Comparison of ENCODE assay signal across 25 cellular contexts in the genomic region with DNA sequence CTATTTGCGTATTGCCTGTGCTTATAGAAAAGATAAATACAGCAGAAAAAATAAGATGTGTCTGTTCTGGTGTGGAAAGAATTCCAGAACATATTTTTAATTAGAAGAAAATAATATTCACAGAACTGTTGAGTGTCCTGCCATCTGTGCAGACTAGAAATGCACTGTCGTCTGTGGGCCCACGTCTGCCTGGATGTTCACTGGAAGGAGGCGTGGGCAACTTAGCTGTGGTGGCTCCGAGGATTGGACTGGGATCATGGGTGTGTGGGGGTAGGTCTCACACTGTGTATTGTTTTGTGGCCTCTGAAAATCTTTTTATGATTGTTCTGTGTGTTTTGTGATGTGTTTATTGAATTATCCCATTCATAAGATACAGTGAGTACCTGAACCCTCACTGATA.
A peak's percentile ranks its signal among the peaks of the same experiment; 100 is the strongest.
DNase-seq lines count a peak whose midpoint lies in the region; ATAC-seq, FAIRE-seq and TF ChIP-seq lines count a peak whose summit lies in the region.
"Had no signal": no experiment of that assay in that cellular context is flagged by ENCODE, and none has a peak within 500 bp of the region (broad histone marks: within the 10 kb centered on the region; RNA-seq: fewer than 3 reads in every experiment).

No MANE protein-coding gene starts in this region.

- H2BK12ac ChIP-seq in H1 (ENCODE audit: low read depth, low read length) = no peak overlapping the region

- H3K14ac ChIP-seq in H1 (ENCODE audit: insufficient read length) = no peak overlapping the region

- peaks cover 3 to 4% of the 10 kb centered on the region in 2 donors for H3K9me3 Mint-ChIP-seq in activated T-cell treated with anti-CD3 and anti-CD28 coated beads, Interleukin-2, amount 50 U/mL, for 72 hours
- peaks cover 4% of the 10 kb centered on the region for H3K9me3 Mint-ChIP-seq in stimulated activated effector memory CD8-positive, alpha-beta T cell treated with anti-CD3 and anti-CD28 coated beads, Interleukin-12 subunit alpha, Interleukin-12 subunit beta, amount 100 ng/mL, for 72 hours
- H3K9me3 Mint-ChIP-seq: CD4-positive, alpha-beta T cell; GM23338 had no signal

- no peaks in the 10 kb centered on the region for H3K27me3 Mint-ChIP-seq in activated T-cell treated with anti-CD3 and anti-CD28 coated beads, Interleukin-2, amount 50 U/mL, for 72 hours (ENCODE audit: low read depth)
- no peaks in the 10 kb centered on the region for H3K27me3 Mint-ChIP-seq in T-helper 17 cell
- H3K27me3 Mint-ChIP-seq: CD4-positive, alpha-beta T cell had no signal

- no peak overlapping the region for H3K18ac ChIP-seq in H1 (ENCODE audit: extremely low read depth, low read length)

- H3K56ac ChIP-seq in H1 (replicated peaks; ENCODE audit: insufficient read length, low read depth, low read length) = no peak overlapping the region

- no peak for TF ChIP-seq RAD21 in H1 (IDR thresholded peaks at IDR 0.05 in 1 of 2, conservative IDR thresholded peaks at IDR 0.05 in 1 of 2; ENCODE audit: low read depth in 2 of 2, low read length in 2 of 2)

- H3K4me1 Mint-ChIP-seq in activated T-cell treated with anti-CD3 and anti-CD28 coated beads, Interleukin-2, amount 50 U/mL, for 72 hours (ENCODE audit: low read depth) = peaks cover 7% of the 10 kb centered on the region
- H3K4me1 Mint-ChIP-seq in T-helper 17 cell = peaks cover 18% of the 10 kb centered on the region
- peaks cover 17% of the 10 kb centered on the region for H3K4me1 Mint-ChIP-seq in stimulated activated effector memory CD8-positive, alpha-beta T cell treated with anti-CD3 and anti-CD28 coated beads, Interleukin-12 subunit alpha, Interleukin-12 subunit beta, amount 100 ng/mL, for 72 hours
- H3K4me1 Mint-ChIP-seq: CD14-positive monocyte, GM23338 had no signal

- no peaks in the 10 kb centered on the region for H3K23me2 ChIP-seq in H1 (ENCODE audit: low read depth, low read length)

- H4K20me1 ChIP-seq in H1 (replicated peaks in 1 of 2; ENCODE audit: control insufficient read depth in 1 of 2, insufficient read depth in 2 of 2, low read length in 2 of 2) = peaks cover 2 to 3% of the 10 kb centered on the region in 2 experiments
- H4K20me1 ChIP-seq in Karpas-422 (ENCODE audit: insufficient read depth, low read depth, low read length) = no peaks in the 10 kb centered on the region

- H3K27me3 ChIP-seq in H1 (replicated peaks in 1 of 4; ENCODE audit: control insufficient read depth in 3 of 4, extremely low read depth in 1 of 4, insufficient read depth in 3 of 4, low read length in 3 of 4) = no peaks in the 10 kb centered on the region
- no peaks in the 10 kb centered on the region for H3K27me3 ChIP-seq in small intestine (ENCODE audit: control insufficient read depth in 2 of 2, insufficient read depth in 2 of 2, low read length in 2 of 2)
- H3K27me3 ChIP-seq in adrenal gland = no peaks in the 10 kb centered on the region
- no peaks in the 10 kb centered on the region for H3K27me3 ChIP-seq in Karpas-422 (ENCODE audit: low read length)
- H3K27me3 ChIP-seq: BE2C; BLaER1 treated with 17β-estradiol and CSF1 and Interleukin-3, amounts not matched to agents 10 nM and 100 nM had no signal

- POLR2A ChIA-PET in H1 (lab: Charles Lee; ENCODE audit: partially characterized antibody) = no interaction called here

- intact Hi-C loops in adrenal gland (cut with DNase I) = no loop called here

- H2BK15ac ChIP-seq in H1 (ENCODE audit: low read length) = no peak overlapping the region

- FAIRE-seq in H1 (lab: Jason Lieb, UNC) = no peak
- FAIRE-seq in small intestine (lab: Jason Lieb, UNC) = no peak
- FAIRE-seq: A204.1, D721Med, GM12892, H54 had no signal

- no peak overlapping the region for H2AK5ac ChIP-seq in H1 (ENCODE audit: low read depth, low read length)

- H3K4me1 ChIP-seq in H1 (replicated peaks in 1 of 4; ENCODE audit: control insufficient read depth in 3 of 4, insufficient read depth in 4 of 4, low read length in 3 of 4) = no peaks in the 10 kb centered on the region
- no peaks in the 10 kb centered on the region for H3K4me1 ChIP-seq in small intestine (ENCODE audit: control insufficient read depth in 2 of 2, insufficient read depth in 1 of 2, low read depth in 1 of 2, low read length in 1 of 2)
- H3K4me1 ChIP-seq in adrenal gland (replicated peaks in 1 of 2) = peaks cover 0 to 16% of the 10 kb centered on the region in 2 donors
- H3K4me1 ChIP-seq in Karpas-422 (ENCODE audit: low read length) = no peaks in the 10 kb centered on the region
- H3K4me1 ChIP-seq: BE2C, HAP-1 had no signal

- no peaks in the 10 kb centered on the region for H3K9me3 ChIP-seq in T-helper 17 cell (ENCODE audit: control insufficient read depth, low read length, poor library complexity, severe bottlenecking)
- no peaks in the 10 kb centered on the region for H3K9me3 ChIP-seq in H1 (ENCODE audit: insufficient read depth in 2 of 2, low read depth in 1 of 2, low read length in 1 of 2)
- H3K9me3 ChIP-seq in small intestine (ENCODE audit: control insufficient read depth, low read depth) = no peaks in the 10 kb centered on the region
- H3K9me3 ChIP-seq in adrenal gland (replicated peaks in 1 of 3) = no peaks in the 10 kb centered on the region
- no peaks in the 10 kb centered on the region for H3K9me3 ChIP-seq in Karpas-422 (ENCODE audit: low read length)
- H3K9me3 ChIP-seq: BE2C, HAP-1 had no signal

- H2BK20ac ChIP-seq in H1 (ENCODE audit: low read length) = no peak overlapping the region

- no peak overlapping the region for H2BK120ac ChIP-seq in H1 (replicated peaks; ENCODE audit: low read depth, low read length)

- no peak overlapping the region for H4K5ac ChIP-seq in H1 (ENCODE audit: insufficient read length, low read depth, low read length)

- no peak overlapping the region for H2BK5ac ChIP-seq in H1 (ENCODE audit: low read depth, low read length)

- H3K4me3 Mint-ChIP-seq in activated T-cell treated with anti-CD3 and anti-CD28 coated beads, Interleukin-2, amount 50 U/mL, for 72 hours = no peak overlapping the region
- H3K4me3 Mint-ChIP-seq in T-helper 17 cell = no peak overlapping the region
- no peak overlapping the region for H3K4me3 Mint-ChIP-seq in stimulated activated effector memory CD8-positive, alpha-beta T cell treated with anti-CD3 and anti-CD28 coated beads, Interleukin-12 subunit alpha, Interleukin-12 subunit beta, amount 100 ng/mL, for 72 hours
- H3K4me3 Mint-ChIP-seq: CD14-positive monocyte; CD4-positive, alpha-beta T cell; CD8-positive, alpha-beta memory T cell; GM23338; HFFc6 had no signal

- H3K4me2 ChIP-seq in H1 (ENCODE audit: insufficient read depth in 1 of 2, low read depth in 2 of 2, low read length in 2 of 2) (no peak overlapping the region), Karpas-422 (ENCODE audit: low read depth, low read length, poor library complexity, severe bottlenecking) (no peak overlapping the region)
- H3K4me2 ChIP-seq: BLaER1 treated with 17β-estradiol and CSF1 and Interleukin-3, amounts not matched to agents 10 nM and 100 nM; GM23338 had no signal

- H3K27ac ChIP-seq in H1 (ENCODE audit: low read depth, low read length) = no peak overlapping the region
- H3K27ac ChIP-seq in small intestine (ENCODE audit: low read depth in 1 of 2, low read length in 1 of 2) = no peak overlapping the region
- no peak overlapping the region for H3K27ac ChIP-seq in adrenal gland
- H3K27ac ChIP-seq in Karpas-422 (ENCODE audit: low read length) = no peak overlapping the region
- H3K27ac ChIP-seq: 22Rv1; BLaER1 treated with 17β-estradiol and CSF1 and Interleukin-3, amounts not matched to agents 10 nM and 100 nM had no signal

- no peak for TF ChIP-seq CTCF in H1 (IDR thresholded peaks at IDR 0.05; ENCODE audit: control extremely low read depth in 1 of 3, insufficient read depth in 1 of 3, low read depth in 1 of 3, low read length in 3 of 3)
- no peak for TF ChIP-seq CTCF in adrenal gland (IDR thresholded peaks at IDR 0.05)

- no peak overlapping the region for H4K91ac ChIP-seq in H1 (replicated peaks; ENCODE audit: insufficient read length, low read length)

- peaks cover 4% of the 10 kb centered on the region for H3K79me1 ChIP-seq in H1 (ENCODE audit: low read depth, low read length)

- H3K23ac ChIP-seq in H1 (ENCODE audit: insufficient read length) = no peak overlapping the region

- H3K4me3 ChIP-seq in H1 (ENCODE audit: extremely low read depth in 1 of 4, insufficient read depth in 2 of 4, low read depth in 3 of 4, low read length in 4 of 4) (no peak overlapping the region), small intestine (ENCODE audit: low read depth in 1 of 2, low read length in 2 of 2) (no peak overlapping the region), adrenal gland (no peak overlapping the region), Karpas-422 (ENCODE audit: low read length) (no peak overlapping the region)
- H3K4me3 ChIP-seq: BLaER1 treated with 17β-estradiol and CSF1 and Interleukin-3, amounts not matched to agents 10 nM and 100 nM; GM23338; HAP-1 had no signal

- H3K27ac Mint-ChIP-seq in activated T-cell treated with anti-CD3 and anti-CD28 coated beads, Interleukin-2, amount 50 U/mL, for 72 hours = peak overlapping the region; percentile 85
- H3K27ac Mint-ChIP-seq in T-helper 17 cell = peak overlapping the region; percentile 91
- peak overlapping the region; percentile 60 for H3K27ac Mint-ChIP-seq in stimulated activated effector memory CD8-positive, alpha-beta T cell treated with anti-CD3 and anti-CD28 coated beads, Interleukin-12 subunit alpha, Interleukin-12 subunit beta, amount 100 ng/mL, for 72 hours
- H3K27ac Mint-ChIP-seq: CD14-positive monocyte; CD4-positive, alpha-beta T cell; CD8-positive, alpha-beta memory T cell; HFFc6 had no signal

- no peak for DNase-seq in activated T-cell treated with anti-CD3 and anti-CD28 coated beads, Interleukin-2, amount 50 U/mL, for 72 hours
- DNase-seq in activated T-cell treated with anti-CD3 and anti-CD28 coated beads, Interleukin-2, amount 50 U/mL, for 1 hour = no peak
- no peak for DNase-seq in T-helper 17 cell
- no peak for DNase-seq in H1 (ENCODE audit: low read depth in 1 of 2, low spot score in 2 of 2)
- DNase-seq in stimulated activated effector memory CD8-positive, alpha-beta T cell treated with anti-CD3 and anti-CD28 coated beads, Interleukin-12 subunit alpha, Interleukin-12 subunit beta, amount 100 ng/mL, for 72 hours (ENCODE audit: low spot score in 2 of 2) = no peak
- no peak for DNase-seq in small intestine
- no peak for DNase-seq in adrenal gland
- no peak for DNase-seq in Karpas-422
- DNase-seq: BE2C; CD4-positive, alpha-beta T cell; CD8-positive, alpha-beta memory T cell; DMS 273 treated with DMSO at 0.1 percent for 48 hours; DMS53; DMS79 treated with DMSO at 0.1 percent for 48 hours; GF-D8; HFFc6 had no signal

- 92% methylated on average over 5 of the region's 5 CpGs; no CpG with 5 or more reads in 1 of the 2 experiments for WGBS in H1 (ENCODE audit: extremely low coverage in 1 of 2, insufficient coverage in 1 of 2, insufficient read length in 1 of 2, insufficient replicate concordance in 2 of 2, low coverage in 1 of 2, low lambda C conversion rate in 2 of 2, missing lambda C conversion rate in 1 of 2), 2 experiments
- WGBS in small intestine, 3 donors = 94 to 98% (median 97%) methylated on average over 5 of the region's 5 CpGs
- WGBS in adrenal gland, 4 donors = 78 to 97% (median 96%) methylated on average over 5 of the region's 5 CpGs

- TF ChIP-seq EP300 in H1 (IDR thresholded peaks at IDR 0.05; ENCODE audit: borderline replicate concordance in 1 of 2, low read depth in 2 of 2, low read length in 2 of 2) = no peak

- H3K9ac ChIP-seq in H1 (replicated peaks in 1 of 4; ENCODE audit: extremely low read depth in 1 of 4, low read depth in 3 of 4, low read length in 3 of 4) = no peak overlapping the region
- no peak overlapping the region for H3K9ac ChIP-seq in Karpas-422 (ENCODE audit: low read length)
- H3K9ac ChIP-seq: BLaER1 treated with 17β-estradiol and CSF1 and Interleukin-3, amounts not matched to agents 10 nM and 100 nM had no signal

- H3K9me2 ChIP-seq in Karpas-422 (replicated peaks; ENCODE audit: insufficient read depth, low read length) = no peaks in the 10 kb centered on the region

- H3K36me3 Mint-ChIP-seq in activated T-cell treated with anti-CD3 and anti-CD28 coated beads, Interleukin-2, amount 50 U/mL, for 72 hours (ENCODE audit: insufficient read depth in 2 of 2) = peaks cover 14 to 41% of the 10 kb centered on the region in 2 donors
- peaks cover 15% of the 10 kb centered on the region for H3K36me3 Mint-ChIP-seq in T-helper 17 cell (ENCODE audit: low read depth)
- peaks cover 85% of the 10 kb centered on the region for H3K36me3 Mint-ChIP-seq in stimulated activated effector memory CD8-positive, alpha-beta T cell treated with anti-CD3 and anti-CD28 coated beads, Interleukin-12 subunit alpha, Interleukin-12 subunit beta, amount 100 ng/mL, for 72 hours

- CTCF ChIA-PET in H1 (lab: Charles Lee; ENCODE audit: partially characterized antibody) = interaction anchor here (0.6 kb wide), 1 partner anchor 71 kb away, joined by 4 read pairs; no protein-coding TSS in a partner anchor

- H4K8ac ChIP-seq in H1 (ENCODE audit: extremely low read depth, insufficient read depth, low read length) = peak overlapping the region; percentile 52; the same call in 1 of the 2 replicates

- peaks cover 6 to 26% (median 14%) of the 10 kb centered on the region in 4 experiments; a peak in 7 of 8 replicates for H3K36me3 ChIP-seq in H1 (ENCODE audit: control insufficient read depth in 2 of 4, insufficient read depth in 4 of 4, low read length in 3 of 4)
- peaks cover 6 to 14% of the 10 kb centered on the region in 2 donors for H3K36me3 ChIP-seq in small intestine (ENCODE audit: control insufficient read depth in 2 of 2, insufficient read depth in 2 of 2, low read length in 2 of 2)
- H3K36me3 ChIP-seq in adrenal gland (replicated peaks in 1 of 2) = peaks cover 0 to 28% of the 10 kb centered on the region in 2 donors
- peaks cover 49% of the 10 kb centered on the region for H3K36me3 ChIP-seq in Karpas-422 (ENCODE audit: insufficient read depth, low read length)

- H3K79me2 ChIP-seq in H1 (ENCODE audit: control insufficient read depth in 1 of 2, insufficient read depth in 2 of 2, low read length in 2 of 2) (peaks cover 0 to 25% of the 10 kb centered on the region in 2 experiments; a peak in 1 of 4 replicates), Karpas-422 (ENCODE audit: low read length) (peaks cover 26% of the 10 kb centered on the region)

- TF ChIP-seq POLR2A in H1 (IDR thresholded peaks at IDR 0.05; ENCODE audit: control extremely low read depth in 1 of 2, low read depth in 2 of 2, low read length in 2 of 2) = no peak
- no peak for TF ChIP-seq POLR2A in adrenal gland (IDR thresholded peaks at IDR 0.05)

- no peak for ATAC-seq in activated T-cell treated with anti-CD3 and anti-CD28 coated beads, Interleukin-2, amount 50 U/mL, for 72 hours (replicated peaks in 1 of 2)
- no peak for ATAC-seq in T-helper 17 cell
- ATAC-seq in stimulated activated effector memory CD8-positive, alpha-beta T cell treated with anti-CD3 and anti-CD28 coated beads, Interleukin-12 subunit alpha, Interleukin-12 subunit beta, amount 100 ng/mL, for 72 hours = no peak
- ATAC-seq: GM23338 had no signal

- no peak overlapping the region for H3K4ac ChIP-seq in H1 (replicated peaks; ENCODE audit: insufficient read length, low read depth, low read length)

- H2AFZ ChIP-seq in H1 (ENCODE audit: low read length) (no peak overlapping the region), Karpas-422 (ENCODE audit: low read length) (no peak overlapping the region)
- H2AFZ ChIP-seq: GM23338 had no signal
